ENCODE assay signal across 25 cellular contexts in genomic region chr1:172629170-172629569, GRCh38. TPM values are rescaled to one million over a fixed set of nuclear protein-coding genes. Genes with fewer than 3 reads are reported as not detected.
DNase-seq lines count a peak whose midpoint lies in the region; ATAC-seq and TF ChIP-seq lines count a peak whose summit lies in the region.
"Had no signal": no experiment of that assay in that cellular context is flagged by ENCODE, and none has a peak within 500 bp of the region (broad histone marks: within the 10 kb centered on the region; RNA-seq: fewer than 3 reads in every experiment).

No MANE protein-coding gene starts in this region.

- no TSS peak for BruUV-seq in Calu3 (replicated peaks; lab: Mats Ljungman, UMichigan)

- peaks cover 51% of the 10 kb centered on the region for H3K4me1 Mint-ChIP-seq in activated CD8-positive, alpha-beta T cell treated with anti-CD3 and anti-CD28 coated beads, Interleukin-2, amount 10 ng/mL, durations not matched to agents 7 days and 5 days (ENCODE audit: low read depth)
- H3K4me1 Mint-ChIP-seq in activated CD8-positive, alpha-beta T cell treated with anti-CD3 and anti-CD28 coated beads for 36 hours (ENCODE audit: low read depth), result peaks cover 47% of the 10 kb centered on the region
- peaks cover 71% of the 10 kb centered on the region for H3K4me1 Mint-ChIP-seq in Calu3 (ENCODE audit: low read depth, unreplicated experiment)
- H3K4me1 Mint-ChIP-seq in T-helper 17 cell, result peaks cover 28% of the 10 kb centered on the region
- H3K4me1 Mint-ChIP-seq in T-cell, result peaks cover 28 to 54% (median 28%) of the 10 kb centered on the region in 3 donors

- no peak overlapping the region for H4K91ac ChIP-seq in mesenchymal stem cell (ENCODE audit: low read length)

- H3K4ac ChIP-seq in mesenchymal stem cell (ENCODE audit: low read depth in 1 of 2, low read length in 2 of 2), result no peak overlapping the region

- H3K36me3 Mint-ChIP-seq in activated CD8-positive, alpha-beta T cell treated with anti-CD3 and anti-CD28 coated beads, Interleukin-2, amount 10 ng/mL, durations not matched to agents 7 days and 5 days (ENCODE audit: low read depth), result peaks cover 14% of the 10 kb centered on the region
- H3K36me3 Mint-ChIP-seq in activated CD8-positive, alpha-beta T cell treated with anti-CD3 and anti-CD28 coated beads for 36 hours (ENCODE audit: low read depth), result no peaks in the 10 kb centered on the region
- H3K36me3 Mint-ChIP-seq in Calu3 (ENCODE audit: insufficient read depth, unreplicated experiment), result peaks cover 14% of the 10 kb centered on the region
- H3K36me3 Mint-ChIP-seq in T-helper 17 cell (ENCODE audit: low read depth), result no peaks in the 10 kb centered on the region
- no peaks in the 10 kb centered on the region for H3K36me3 Mint-ChIP-seq in T-cell
- H3K36me3 Mint-ChIP-seq: CD4-positive, alpha-beta memory T cell had no signal

- H4K8ac ChIP-seq in mesenchymal stem cell (ENCODE audit: low read length), result no peak overlapping the region

- CTCF ChIA-PET in activated CD8-positive, alpha-beta T cell treated with anti-CD3 and anti-CD28 coated beads, Interleukin-2, amount 10 ng/mL, durations not matched to agents 7 days and 5 days (lab: Charles Lee), result interaction anchor here (0.7 to 4.1 kb wide), 6 partner anchors 10 to 98 kb away, joined by 3 to 22 read pairs (median 4); no protein-coding TSS in a partner anchor
- CTCF ChIA-PET in activated CD8-positive, alpha-beta T cell treated with anti-CD3 and anti-CD28 coated beads for 36 hours (lab: Charles Lee), result interaction anchor here (1.1 to 2.9 kb wide), 6 partner anchors 9 to 95 kb away, joined by 3 to 15 read pairs (median 4); no protein-coding TSS in a partner anchor
- CTCF ChIA-PET in Calu3 (lab: Charles Lee), result no interaction called here
- CTCF ChIA-PET in T-cell (lab: Charles Lee), result interaction anchor here in 1 of 2 donors (0.7 kb wide), 1 partner anchor 919 kb away, joined by 3 read pairs; no protein-coding TSS in a partner anchor

- H3K27me3 ChIP-seq in mesenchymal stem cell (ENCODE audit: control insufficient read depth in 1 of 2, insufficient read depth in 1 of 2, low read length in 2 of 2), result no peaks in the 10 kb centered on the region
- H3K27me3 ChIP-seq: BLaER1 treated with 17β-estradiol and CSF1 and Interleukin-3, amounts not matched to agents 10 nM and 100 nM had no signal

- no peak overlapping the region for H3K4me3 Mint-ChIP-seq in activated CD8-positive, alpha-beta T cell treated with anti-CD3 and anti-CD28 coated beads, Interleukin-2, amount 10 ng/mL, durations not matched to agents 7 days and 5 days
- no peak overlapping the region for H3K4me3 Mint-ChIP-seq in activated CD8-positive, alpha-beta T cell treated with anti-CD3 and anti-CD28 coated beads for 36 hours
- no peak overlapping the region for H3K4me3 Mint-ChIP-seq in Calu3 (ENCODE audit: low read depth, unreplicated experiment)
- no peak overlapping the region for H3K4me3 Mint-ChIP-seq in T-helper 17 cell
- H3K4me3 Mint-ChIP-seq in T-cell, result no peak overlapping the region

- H3K36me3 ChIP-seq in mesenchymal stem cell (ENCODE audit: control insufficient read depth in 1 of 2, insufficient read depth in 2 of 2, low read depth in 1 of 2, low read length in 2 of 2), result no peaks in the 10 kb centered on the region
- H3K36me3 ChIP-seq: BLaER1 treated with 17β-estradiol and CSF1 and Interleukin-3, amounts not matched to agents 10 nM and 100 nM had no signal

- no peaks in the 10 kb centered on the region for H3K9me3 ChIP-seq in T-helper 17 cell (ENCODE audit: control insufficient read depth, low read length, poor library complexity, severe bottlenecking)
- H3K9me3 ChIP-seq in mesenchymal stem cell (ENCODE audit: control insufficient read depth, low read length), result peaks cover 2% of the 10 kb centered on the region

- H2BK15ac ChIP-seq in mesenchymal stem cell (ENCODE audit: low read depth, poor library complexity, severe bottlenecking), result no peak overlapping the region

- POLR2A ChIA-PET in activated CD8-positive, alpha-beta T cell treated with anti-CD3 and anti-CD28 coated beads, Interleukin-2, amount 10 ng/mL, durations not matched to agents 7 days and 5 days (lab: Charles Lee), result no interaction called here
- POLR2A ChIA-PET in activated CD8-positive, alpha-beta T cell treated with anti-CD3 and anti-CD28 coated beads for 36 hours (lab: Charles Lee), result interaction anchor here (0.8 to 1.4 kb wide), 2 partner anchors 11 to 96 kb away, joined by 3 to 5 read pairs; no protein-coding TSS in a partner anchor
- POLR2A ChIA-PET in T-cell (lab: Charles Lee), result no interaction called here

- H3K27me3 Mint-ChIP-seq in activated CD8-positive, alpha-beta T cell treated with anti-CD3 and anti-CD28 coated beads, Interleukin-2, amount 10 ng/mL, durations not matched to agents 7 days and 5 days (ENCODE audit: low read depth), result peaks cover 6% of the 10 kb centered on the region
- peaks cover 5% of the 10 kb centered on the region for H3K27me3 Mint-ChIP-seq in activated CD8-positive, alpha-beta T cell treated with anti-CD3 and anti-CD28 coated beads for 36 hours
- H3K27me3 Mint-ChIP-seq in Calu3 (ENCODE audit: unreplicated experiment) (no peaks in the 10 kb centered on the region), T-helper 17 cell (no peaks in the 10 kb centered on the region), T-cell (no peaks in the 10 kb centered on the region)
- H3K27me3 Mint-ChIP-seq: CD4-positive, alpha-beta memory T cell had no signal

- no peak overlapping the region for H2BK120ac ChIP-seq in mesenchymal stem cell (ENCODE audit: low read depth, low read length)

- H2BK5ac ChIP-seq in mesenchymal stem cell (ENCODE audit: low read depth, low read length, poor library complexity, severe bottlenecking), result no peak overlapping the region

- H3K4me1 ChIP-seq in mesenchymal stem cell (ENCODE audit: control insufficient read depth, insufficient read depth, low read depth, low read length), result peaks cover 3% of the 10 kb centered on the region

- peak overlapping the region; percentile 99 for H2AK5ac ChIP-seq in mesenchymal stem cell (ENCODE audit: low read length, severe bottlenecking)

- peak overlapping the region; percentile 2 for H3K27ac Mint-ChIP-seq in activated CD8-positive, alpha-beta T cell treated with anti-CD3 and anti-CD28 coated beads, Interleukin-2, amount 10 ng/mL, durations not matched to agents 7 days and 5 days
- H3K27ac Mint-ChIP-seq in activated CD8-positive, alpha-beta T cell treated with anti-CD3 and anti-CD28 coated beads for 36 hours, result no peak overlapping the region
- H3K27ac Mint-ChIP-seq in Calu3 (ENCODE audit: unreplicated experiment), result peak overlapping the region; percentile 74
- H3K27ac Mint-ChIP-seq in T-helper 17 cell, result peak overlapping the region; percentile 49
- no peak overlapping the region for H3K27ac Mint-ChIP-seq in T-cell
- H3K27ac Mint-ChIP-seq: CD4-positive, alpha-beta memory T cell had no signal

- no peak overlapping the region for H2BK12ac ChIP-seq in mesenchymal stem cell (ENCODE audit: low read length in 2 of 2)

- H3K9me3 Mint-ChIP-seq in activated CD8-positive, alpha-beta T cell treated with anti-CD3 and anti-CD28 coated beads, Interleukin-2, amount 10 ng/mL, durations not matched to agents 7 days and 5 days (ENCODE audit: insufficient read depth), result no peaks in the 10 kb centered on the region
- H3K9me3 Mint-ChIP-seq in activated CD8-positive, alpha-beta T cell treated with anti-CD3 and anti-CD28 coated beads for 36 hours, result no peaks in the 10 kb centered on the region
- H3K9me3 Mint-ChIP-seq in Calu3 (ENCODE audit: low read depth, unreplicated experiment) (peaks cover 2% of the 10 kb centered on the region), T-cell (no peaks in the 10 kb centered on the region)
- H3K9me3 Mint-ChIP-seq: CD4-positive, alpha-beta memory T cell had no signal

- no peak overlapping the region for H2AFZ ChIP-seq in mesenchymal stem cell (ENCODE audit: low read depth, low read length)
- H2AFZ ChIP-seq: PC-9 had no signal

- H3K27ac ChIP-seq in mesenchymal stem cell (ENCODE audit: low read length, poor library complexity, severe bottlenecking), result no peak overlapping the region
- H3K27ac ChIP-seq: 22Rv1, PC-9, RWPE1 had no signal

- intact Hi-C loops in activated CD8-positive, alpha-beta T cell treated with anti-CD3 and anti-CD28 coated beads for 36 hours (cut with micrococcal nuclease), result loop anchor here (5.0 kb wide), 1 partner anchor 33 kb away; no protein-coding TSS in a partner anchor
- intact Hi-C loops in Calu3 (cut with micrococcal nuclease; ENCODE audit: unreplicated experiment), result no loop called here

- H3K23ac ChIP-seq in mesenchymal stem cell (ENCODE audit: low read length in 2 of 2), result no peak overlapping the region

- H3K79me1 ChIP-seq in mesenchymal stem cell (replicated peaks; ENCODE audit: low read length, poor library complexity, severe bottlenecking), result no peaks in the 10 kb centered on the region

- no peak overlapping the region for H3K14ac ChIP-seq in mesenchymal stem cell (ENCODE audit: low read length in 2 of 2)

- H3K4me2 ChIP-seq in mesenchymal stem cell (ENCODE audit: low read length, poor library complexity, severe bottlenecking), result no peak overlapping the region
- H3K4me2 ChIP-seq: PC-9 had no signal

- H3K9ac ChIP-seq in mesenchymal stem cell (ENCODE audit: low read length), result no peak overlapping the region
- H3K9ac ChIP-seq: BLaER1 treated with 17β-estradiol and CSF1 and Interleukin-3, amounts not matched to agents 10 nM and 100 nM had no signal

- no peak for DNase-seq in activated CD8-positive, alpha-beta T cell treated with anti-CD3 and anti-CD28 coated beads, Interleukin-2, amount 10 ng/mL, durations not matched to agents 7 days and 5 days
- no peak for DNase-seq in activated CD8-positive, alpha-beta T cell treated with anti-CD3 and anti-CD28 coated beads for 36 hours
- DNase-seq in Calu3 (no peak), T-helper 17 cell (no peak), mesenchymal stem cell (no peak), T-cell (no peak)
- DNase-seq: CD4-positive, alpha-beta memory T cell; DMS153; GOT3; HCEC 1CT; Kasumi-1; NCI-H1092; NCI-H1436; NCI-H187 treated with DMSO at 0.1 percent for 48 hours; NCI-H748 treated with DMSO at 0.1 percent for 48 hours; PC-9; SIG-M5 had no signal

- 100% methylated on average over 2 of the region's 2 CpGs for WGBS in mesenchymal stem cell

- no peak overlapping the region for H3K18ac ChIP-seq in mesenchymal stem cell (ENCODE audit: low read depth in 1 of 2, low read length in 2 of 2)

- H3K4me3 ChIP-seq in mesenchymal stem cell (ENCODE audit: insufficient read depth in 1 of 2, low read depth in 1 of 2, low read length in 2 of 2), result no peak overlapping the region
- H3K4me3 ChIP-seq: BLaER1 treated with 17β-estradiol and CSF1 and Interleukin-3, amounts not matched to agents 10 nM and 100 nM; PC-9 had no signal

- no peak for ATAC-seq in activated CD8-positive, alpha-beta T cell treated with anti-CD3 and anti-CD28 coated beads, Interleukin-2, amount 10 ng/mL, durations not matched to agents 7 days and 5 days
- no peak for ATAC-seq in activated CD8-positive, alpha-beta T cell treated with anti-CD3 and anti-CD28 coated beads for 36 hours
- no peak for ATAC-seq in T-helper 17 cell
- ATAC-seq in T-cell (replicated peaks in 1 of 4), result no peak
- no peak for ATAC-seq in GM21576 (IDR thresholded peaks at IDR 0.05; ENCODE audit: unreplicated experiment)
- ATAC-seq in HG03521 (IDR thresholded peaks at IDR 0.05; ENCODE audit: unreplicated experiment), result no peak
- ATAC-seq: SK-N-SH treated with all-trans-retinoic acid at 6 μM for 48 hours had no signal

- TF ChIP-seq CTCF in activated CD8-positive, alpha-beta T cell treated with anti-CD3 and anti-CD28 coated beads for 36 hours (IDR thresholded peaks at IDR 0.05), result no peak
- TF ChIP-seq CTCF in Calu3 (IDR thresholded peaks at IDR 0.05; ENCODE audit: unreplicated experiment), result no peak

RNA-seq across cellular contexts. Expression of gene FASLG, which starts 29.7 kb away (rescaled TPM):
- 1 to 10 TPM; 6.2 to 6.5 TPM for total RNA-seq in activated CD8-positive, alpha-beta T cell treated with anti-CD3 and anti-CD28 coated beads, Interleukin-2, amount 10 ng/mL, durations not matched to agents 7 days and 5 days
- total RNA-seq in activated CD8-positive, alpha-beta T cell treated with anti-CD3 and anti-CD28 coated beads for 36 hours, result 1 to 10 TPM; 7.0 to 8.4 TPM
- total RNA-seq in Calu3 (2022) (not detected in 2 replicates), T-helper 17 cell (under 1 TPM in 1 of 2 donors, not detected in 1; 0.47 TPM), T-cell (1 to 10 TPM in 4 of 5 donors, under 1 TPM in 1; 0.70 to 5.2 (median 3.4) TPM)
- not detected for polyA plus RNA-seq in mesenchymal stem cell (2013, experiment 1 of 2)
- not detected for polyA plus RNA-seq in mesenchymal stem cell (2013, experiment 2 of 2)
- total RNA-seq: G401, NCI-H460, PC-9 had no signal

Comparison
In these comparisons a context has a peak if more than half of its experiments do, and no peak if none do; other contexts are left out.
1. H3K27ac Mint-ChIP-seq: peak in activated CD8-positive, alpha-beta T cell treated with anti-CD3 and anti-CD28 coated beads, Interleukin-2, amount 10 ng/mL, durations not matched to agents 7 days and 5 days (single experiment), Calu3 (single experiment) and T-helper 17 cell (single experiment); none in activated CD8-positive, alpha-beta T cell treated with anti-CD3 and anti-CD28 coated beads for 36 hours (single experiment) and T-cell (0 of 2).